In the genomic region with DNA sequence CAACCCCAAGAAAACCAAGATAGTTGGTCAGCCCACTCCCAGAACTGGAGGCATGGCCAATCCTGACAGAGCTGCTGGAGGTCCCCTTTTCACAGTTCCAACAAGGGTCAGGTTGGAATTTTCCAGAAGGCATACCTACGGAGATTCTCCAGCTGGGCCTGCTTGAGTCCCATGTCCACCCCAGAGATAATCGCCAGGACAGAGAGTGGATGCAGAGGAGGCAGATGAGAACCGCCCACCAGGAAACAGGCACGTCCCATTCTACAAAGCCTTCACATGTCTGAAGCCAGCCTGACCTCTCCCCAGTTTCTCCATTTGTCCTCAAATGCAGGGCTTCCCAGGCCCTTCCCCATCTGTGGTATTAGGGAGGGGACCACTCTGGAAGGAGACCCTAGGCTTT, we compare ENCODE assay signal across 13 cellular contexts. TPM values are rescaled to one million over a fixed set of nuclear protein-coding genes. Genes with fewer than 3 reads are reported as not detected.
A peak's percentile ranks its signal among the peaks of the same experiment; 100 is the strongest.
DNase-seq lines count a peak whose midpoint lies in the region; ATAC-seq and TF ChIP-seq lines count a peak whose summit lies in the region.
"Had no signal": no experiment of that assay in that cellular context is flagged by ENCODE, and none has a peak within 500 bp of the region (broad histone marks: within the 10 kb centered on the region; RNA-seq: fewer than 3 reads in every experiment).

No MANE protein-coding gene starts in this region.

- peak overlapping the region; percentile 90 for H3K27ac Mint-ChIP-seq in CD8-positive, alpha-beta T cell
- H3K27ac Mint-ChIP-seq: WTC11 had no signal

- intact Hi-C loops in CD8-positive, alpha-beta T cell (cut with DNase I, micrococcal nuclease), result no loop called here

- no peak for DNase-seq in CD8-positive, alpha-beta T cell
- DNase-seq in neuronal stem cell (ENCODE audit: low spot score) (no peak), KG1 (lab: John Stamatoyannopoulos, UW) (no peak), COR-L47 (lab: John Stamatoyannopoulos, UW) (no peak)
- no peak for DNase-seq in stimulated activated CD4-positive, alpha-beta T cell treated with anti-CD3 and anti-CD28 coated beads, Interleukin-1b, Interleukin-23, amount 100 ng/mL, for 48 hours
- DNase-seq: GM23248, NCI-H1436 treated with DMSO at 0.1 percent for 48 hours had no signal

- no peak overlapping the region for H3K27ac ChIP-seq in CD8-positive, alpha-beta T cell (ENCODE audit: low read depth, low read length)
- H3K27ac ChIP-seq in OCI-LY3 (ENCODE audit: low read length) (no peak overlapping the region), cingulate gyrus (ENCODE audit: low read depth, low read length) (peak overlapping the region; percentile 51), neuronal stem cell (replicated peaks; ENCODE audit: low read length) (no peak overlapping the region)
- H3K27ac ChIP-seq: GM23248 had no signal

- H2AFZ ChIP-seq in OCI-LY3 (ENCODE audit: low read depth, low read length) (peak overlapping the region; percentile 73), neuronal stem cell (ENCODE audit: low read length) (peak overlapping the region; percentile 88)
- H2AFZ ChIP-seq: GM23248 had no signal

- H3K36me3 ChIP-seq in CD8-positive, alpha-beta T cell (ENCODE audit: insufficient read depth, low read length), result no peaks in the 10 kb centered on the region
- no peaks in the 10 kb centered on the region for H3K36me3 ChIP-seq in OCI-LY3 (replicated peaks; ENCODE audit: low read depth, low read length)
- no peaks in the 10 kb centered on the region for H3K36me3 ChIP-seq in neuronal stem cell (replicated peaks in 1 of 2; ENCODE audit: control insufficient read depth in 2 of 2, insufficient read depth in 2 of 2, low read length in 2 of 2)

- CTCF ChIA-PET in CD8-positive, alpha-beta T cell (lab: Charles Lee), result interaction anchor here (1.7 kb wide), 1 partner anchor 290 kb away, joined by 6 read pairs; no protein-coding TSS in a partner anchor

- no peak overlapping the region for H3K9ac ChIP-seq in OCI-LY3 (ENCODE audit: low read length)
- H3K9ac ChIP-seq in neuronal stem cell (ENCODE audit: low read depth, low read length, poor library complexity), result no peak overlapping the region
- H3K9ac ChIP-seq: GM23248 had no signal

- no peak overlapping the region for H2AK5ac ChIP-seq in neuronal stem cell (ENCODE audit: low read depth, low read length)

- H3K4me1 ChIP-seq in CD8-positive, alpha-beta T cell (ENCODE audit: insufficient read depth, low read length), result peaks cover 63% of the 10 kb centered on the region
- H3K4me1 ChIP-seq in OCI-LY3 (ENCODE audit: low read length), result no peaks in the 10 kb centered on the region
- H3K4me1 ChIP-seq in neuronal stem cell (ENCODE audit: control insufficient read depth in 2 of 2, insufficient read depth in 1 of 2, low read depth in 1 of 2, low read length in 2 of 2), result peaks cover 2 to 11% of the 10 kb centered on the region in 2 donors

- no peak for ATAC-seq in CD8-positive, alpha-beta T cell
- no peak for ATAC-seq in HG02798 (IDR thresholded peaks at IDR 0.05; ENCODE audit: poor library complexity, unreplicated experiment)
- ATAC-seq: esophagus mucosa, left colon had no signal

- H3K9me3 Mint-ChIP-seq in CD8-positive, alpha-beta T cell, result no peaks in the 10 kb centered on the region
- H3K9me3 Mint-ChIP-seq: WTC11 had no signal

- H3K27me3 Mint-ChIP-seq in CD8-positive, alpha-beta T cell (ENCODE audit: low read depth), result no peaks in the 10 kb centered on the region

- POLR2A ChIA-PET in CD8-positive, alpha-beta T cell (lab: Charles Lee), result interaction anchor here (1.2 to 2.1 kb wide), 3 partner anchors 48 to 204 kb away, joined by 3 to 11 read pairs (median 6); a partner anchor contains a TSS

- no peak overlapping the region for H3K4ac ChIP-seq in neuronal stem cell (ENCODE audit: low read length)

- TF ChIP-seq CTCF in CD8-positive, alpha-beta T cell (IDR thresholded peaks at IDR 0.05), result no peak
- no peak for TF ChIP-seq CTCF in OCI-LY3 (IDR thresholded peaks at IDR 0.05; ENCODE audit: low read depth, low read length)

- no peaks in the 10 kb centered on the region for H3K9me3 ChIP-seq in CD8-positive, alpha-beta T cell (ENCODE audit: low read length)
- H3K9me3 ChIP-seq in OCI-LY3 (ENCODE audit: insufficient read depth, low read length), result no peaks in the 10 kb centered on the region
- H3K9me3 ChIP-seq in neuronal stem cell (replicated peaks in 1 of 2; ENCODE audit: control insufficient read depth in 2 of 2, insufficient read depth in 1 of 2, low read depth in 1 of 2, low read length in 2 of 2), result no peaks in the 10 kb centered on the region

- peaks cover 70% of the 10 kb centered on the region for H3K4me1 Mint-ChIP-seq in CD8-positive, alpha-beta T cell (ENCODE audit: low read depth)

- H3K79me1 ChIP-seq in neuronal stem cell (ENCODE audit: low read depth, low read length), result no peaks in the 10 kb centered on the region

- no peak overlapping the region for H3K4me3 ChIP-seq in CD8-positive, alpha-beta T cell (ENCODE audit: low read depth, low read length)
- H3K4me3 ChIP-seq in OCI-LY3 (ENCODE audit: low read length) (no peak overlapping the region), neuronal stem cell (ENCODE audit: low read length in 2 of 2) (no peak overlapping the region)
- H3K4me3 ChIP-seq: GM23248 had no signal

- no peak overlapping the region for H3K14ac ChIP-seq in neuronal stem cell (ENCODE audit: low read length)

- no CpG with 5 or more reads among the region's 4 CpGs for WGBS in neuronal stem cell (ENCODE audit: extremely low coverage in 2 of 2, insufficient read length in 2 of 2, insufficient replicate concordance in 1 of 2), 2 donors

- H3K79me2 ChIP-seq in OCI-LY3 (ENCODE audit: low read length), result no peaks in the 10 kb centered on the region

- H4K8ac ChIP-seq in neuronal stem cell (ENCODE audit: low read depth, low read length), result no peak overlapping the region

- no peaks in the 10 kb centered on the region for H3K36me3 Mint-ChIP-seq in CD8-positive, alpha-beta T cell
- H3K36me3 Mint-ChIP-seq: WTC11 had no signal

- H2BK120ac ChIP-seq in neuronal stem cell (ENCODE audit: low read depth, low read length), result no peak overlapping the region

- H3K27me3 ChIP-seq in CD8-positive, alpha-beta T cell (ENCODE audit: insufficient read depth, low read length), result no peaks in the 10 kb centered on the region
- H3K27me3 ChIP-seq in OCI-LY3 (ENCODE audit: low read depth, low read length) (no peaks in the 10 kb centered on the region), neuronal stem cell (ENCODE audit: control insufficient read depth in 3 of 3, insufficient read depth in 3 of 3, low read depth in 1 of 3, low read length in 3 of 3) (peaks cover 0 to 13% (median 0%) of the 10 kb centered on the region in 3 experiments)

- H2BK5ac ChIP-seq in neuronal stem cell (ENCODE audit: low read length), result no peak overlapping the region

- no peak overlapping the region for H4K91ac ChIP-seq in neuronal stem cell (ENCODE audit: low read depth, low read length, poor library complexity)

- H2BK15ac ChIP-seq in neuronal stem cell (ENCODE audit: low read length), result no peak overlapping the region

- no peak overlapping the region for H3K18ac ChIP-seq in neuronal stem cell (ENCODE audit: low read length)

- no peak overlapping the region for H3K4me2 ChIP-seq in OCI-LY3 (ENCODE audit: low read length)
- H3K4me2 ChIP-seq in neuronal stem cell (ENCODE audit: insufficient read depth, low read length, poor library complexity, severe bottlenecking), result no peak overlapping the region

- H2BK12ac ChIP-seq in neuronal stem cell (ENCODE audit: low read length), result no peak overlapping the region

- peak overlapping the region; percentile 61 for H3K4me3 Mint-ChIP-seq in CD8-positive, alpha-beta T cell
- H3K4me3 Mint-ChIP-seq: WTC11 had no signal

- H3K23ac ChIP-seq in neuronal stem cell (ENCODE audit: low read depth, low read length, poor library complexity), result no peak overlapping the region

- no peaks in the 10 kb centered on the region for H4K20me1 ChIP-seq in OCI-LY3 (ENCODE audit: insufficient read depth, low read length)

RNA-seq across cellular contexts. Expression of a gene that starts 47.4 kb away (rescaled TPM):
- total RNA-seq in CD8-positive, alpha-beta T cell, result 10 to 100 TPM; 27.3 to 28.1 TPM
- 12.0 TPM for polyA plus RNA-seq in neuronal stem cell (2013, experiment 1 of 2)
- 12.6 TPM for polyA plus RNA-seq in neuronal stem cell (2013, experiment 2 of 2)
